Comparison of ENCODE assay signal across 22 cellular contexts in genomic region chr12:114368685-114369084, GRCh38. TPM values are rescaled to one million over a fixed set of nuclear protein-coding genes. Genes with fewer than 3 reads are reported as not detected.
"Had no signal": no experiment of that assay in that cellular context is flagged by ENCODE, and none has a peak within 500 bp of the region (broad histone marks: within the 10 kb centered on the region; RNA-seq: fewer than 3 reads in every experiment).

No MANE protein-coding gene starts in this region.

- H3K27ac ChIP-seq: foreskin keratinocyte, parathyroid adenoma had no signal

- DNase-seq: activated CD4-positive, alpha-beta T cell treated with anti-CD3 and anti-CD28 coated beads, Interleukin-2, amount 10 ng/mL, durations not matched to agents 7 days and 5 days; activated CD8-positive, alpha-beta T cell treated with anti-CD3 and anti-CD28 coated beads, Interleukin-2, amount 10 ng/mL, durations not matched to agents 7 days and 5 days; activated naive CD4-positive, alpha-beta T cell treated with Interleukin-2 at 50 U/mL for 16 hours; activated naive CD8-positive, alpha-beta T cell treated with anti-CD3 and anti-CD28 coated beads, Interleukin-2, amount 10 ng/mL, durations not matched to agents 7 days and 5 days; activated T-cell treated with anti-CD3 and anti-CD28 coated beads, Interleukin-2, amount 50 U/mL, for 24 hours; effector CD4-positive, alpha-beta T cell; foreskin keratinocyte; glutamatergic neuron; kidney; natural killer cell; stimulated activated CD4-positive, alpha-beta T cell treated with anti-CD3 and anti-CD28 coated beads, Interleukin-12 subunit alpha, Interleukin-12 subunit beta, amount 100 ng/mL, for 4 hours; stimulated activated CD4-positive, alpha-beta T cell treated with anti-CD3 and anti-CD28 coated beads, Interleukin-2, amount 100 ng/mL, for 24 hours; T1000; trophoblast cell had no signal

- H3K4me1 ChIP-seq: foreskin keratinocyte, parathyroid adenoma had no signal

- H3K27me3 ChIP-seq: foreskin keratinocyte had no signal

- ATAC-seq: activated CD4-positive, CD25-positive, alpha-beta regulatory T cell treated with anti-CD3 and anti-CD28 coated beads, Interleukin-2, amount 50 U/mL, for 24 hours; activated CD8-positive, alpha-beta T cell treated with anti-CD3 and anti-CD28 coated beads, Interleukin-2, amount 10 ng/mL, durations not matched to agents 7 days and 5 days; foreskin keratinocyte; natural killer cell had no signal

RNA-seq across cellular contexts. Expression of gene TBX5, which starts 37.3 kb away (rescaled TPM):
- total RNA-seq: activated CD4-positive, alpha-beta T cell treated with anti-CD3 and anti-CD28 coated beads, Interleukin-2, amount 10 ng/mL, durations not matched to agents 7 days and 5 days; activated CD8-positive, alpha-beta T cell treated with anti-CD3 and anti-CD28 coated beads, Interleukin-2, amount 10 ng/mL, durations not matched to agents 7 days and 5 days; activated naive CD8-positive, alpha-beta T cell treated with anti-CD3 and anti-CD28 coated beads, Interleukin-2, amount 10 ng/mL, durations not matched to agents 7 days and 5 days; activated T-helper 2 cell treated with anti-CD3 and anti-CD28 coated beads, Interferon-gamma antibody, Interleukin-2, Interleukin-4, amounts not matched to agents 10 μg/mL and 5 μg/mL and 100 μg/mL, durations not matched to agents 14 hours and 24 hours and 36 hours; endothelial cell of umbilical vein; foreskin keratinocyte; kidney; liver; mesenteric fat pad; natural killer cell; renal cortical epithelial cell; T-helper 1 cell treated with Interleukin-12 subunit alpha and Interleukin-12 subunit beta and Interleukin-4 antibody, amounts not matched to agents 30 ng/mL and 1 ng/mL, for 36 hours had no signal
